Comparison of ENCODE assay signal across 26 cellular contexts in genomic region chr7:33700001-33700899, GRCh38.
"Had no signal": no experiment of that assay in that cellular context is flagged by ENCODE, and none has a peak within 500 bp of the region (broad histone marks: within the 10 kb centered on the region; RNA-seq: fewer than 3 reads in every experiment).

No MANE protein-coding gene starts in this region.

- H3K36me3 ChIP-seq: adrenal gland, breast epithelium, MG63, SJSA1 had no signal

- H3K36me3 Mint-ChIP-seq: activated naive CD8-positive, alpha-beta T cell treated with anti-CD3 and anti-CD28 coated beads, Interleukin-2, amount 10 ng/mL, durations not matched to agents 7 days and 5 days had no signal

- H3K4me3 ChIP-seq: adrenal gland, breast epithelium, MG63, SJSA1 had no signal

- H3K27me3 Mint-ChIP-seq: activated naive CD8-positive, alpha-beta T cell treated with anti-CD3 and anti-CD28 coated beads, Interleukin-2, amount 10 ng/mL, durations not matched to agents 7 days and 5 days had no signal

- H3K4me1 ChIP-seq: adrenal gland, breast epithelium, SJSA1 had no signal

- H3K27ac ChIP-seq: adrenal gland, breast epithelium, SJSA1 had no signal

- FAIRE-seq: RCC 7860 had no signal

- H3K27me3 ChIP-seq: adrenal gland, breast epithelium, MG63, SJSA1 had no signal

- H3K4me1 Mint-ChIP-seq: activated naive CD8-positive, alpha-beta T cell treated with anti-CD3 and anti-CD28 coated beads, Interleukin-2, amount 10 ng/mL, durations not matched to agents 7 days and 5 days had no signal

- DNase-seq: activated CD4-positive, alpha-beta T cell treated with anti-CD3 and anti-CD28 coated beads for 48 hours; activated CD4-positive, alpha-beta T cell treated with anti-CD3 and anti-CD28 coated beads, Interleukin-2, amount 50 U/mL, for 4 hours; activated CD8-positive, alpha-beta memory T cell treated with anti-CD3 and anti-CD28 coated beads, Interleukin-2, amount 50 U/mL, for 48 hours; activated CD8-positive, alpha-beta T cell treated with anti-CD3 and anti-CD28 coated beads, Interleukin-2, amount 10 ng/mL, durations not matched to agents 7 days and 5 days; activated naive CD4-positive, alpha-beta T cell treated with anti-CD3 and anti-CD28 coated beads, Interleukin-2, amount 50 U/mL, for 16 hours; activated naive CD8-positive, alpha-beta T cell treated with anti-CD3 and anti-CD28 coated beads, Interleukin-2, amount 10 ng/mL, durations not matched to agents 7 days and 5 days; activated T-cell treated with anti-CD3 and anti-CD28 coated beads, Interleukin-2, amount 50 U/mL, for 1 hour; adrenal gland; anterior cingulate cortex; MG63; MV-4-11; NCI-H1092 treated with DMSO at 0.1 percent for 48 hours; NCI-H1417 treated with DMSO at 0.1 percent for 48 hours; NCI-H1694 treated with DMSO at 0.1 percent for 48 hours; NCI-H345; NCI-H510A; NCI-H69; NK-92 treated with Interleukin-12 subunit alpha and Interleukin-12 subunit beta, amount 100 ng/mL, for 24 hours; OCI-M1; SHP77 had no signal

- H3K27ac Mint-ChIP-seq: activated CD8-positive, alpha-beta T cell treated with anti-CD3 and anti-CD28 coated beads, Interleukin-2, amount 10 ng/mL, durations not matched to agents 7 days and 5 days; activated naive CD8-positive, alpha-beta T cell treated with anti-CD3 and anti-CD28 coated beads, Interleukin-2, amount 10 ng/mL, durations not matched to agents 7 days and 5 days; T-helper 1 cell treated with Interleukin-12 subunit alpha and Interleukin-12 subunit beta and Interleukin-4 antibody, amounts not matched to agents 30 μg/mL and 1 μg/mL, for 36 hours had no signal

- H3K4me3 Mint-ChIP-seq: activated CD8-positive, alpha-beta T cell treated with anti-CD3 and anti-CD28 coated beads, Interleukin-2, amount 10 ng/mL, durations not matched to agents 7 days and 5 days; activated naive CD8-positive, alpha-beta T cell treated with anti-CD3 and anti-CD28 coated beads, Interleukin-2, amount 10 ng/mL, durations not matched to agents 7 days and 5 days; T-helper 1 cell treated with Interleukin-12 subunit alpha and Interleukin-12 subunit beta and Interleukin-4 antibody, amounts not matched to agents 30 μg/mL and 1 μg/mL, for 36 hours had no signal

- ATAC-seq: activated CD4-positive, CD25-positive, alpha-beta regulatory T cell treated with anti-CD3 and anti-CD28 coated beads, Interleukin-2, amount 50 U/mL, for 24 hours; activated CD8-positive, alpha-beta T cell treated with anti-CD3 and anti-CD28 coated beads, Interleukin-2, amount 10 ng/mL, durations not matched to agents 7 days and 5 days; SK-N-SH treated with all-trans-retinoic acid at 6 μM for 48 hours had no signal
